1 cellular context compared by ENCODE assay signal in the genomic region with DNA sequence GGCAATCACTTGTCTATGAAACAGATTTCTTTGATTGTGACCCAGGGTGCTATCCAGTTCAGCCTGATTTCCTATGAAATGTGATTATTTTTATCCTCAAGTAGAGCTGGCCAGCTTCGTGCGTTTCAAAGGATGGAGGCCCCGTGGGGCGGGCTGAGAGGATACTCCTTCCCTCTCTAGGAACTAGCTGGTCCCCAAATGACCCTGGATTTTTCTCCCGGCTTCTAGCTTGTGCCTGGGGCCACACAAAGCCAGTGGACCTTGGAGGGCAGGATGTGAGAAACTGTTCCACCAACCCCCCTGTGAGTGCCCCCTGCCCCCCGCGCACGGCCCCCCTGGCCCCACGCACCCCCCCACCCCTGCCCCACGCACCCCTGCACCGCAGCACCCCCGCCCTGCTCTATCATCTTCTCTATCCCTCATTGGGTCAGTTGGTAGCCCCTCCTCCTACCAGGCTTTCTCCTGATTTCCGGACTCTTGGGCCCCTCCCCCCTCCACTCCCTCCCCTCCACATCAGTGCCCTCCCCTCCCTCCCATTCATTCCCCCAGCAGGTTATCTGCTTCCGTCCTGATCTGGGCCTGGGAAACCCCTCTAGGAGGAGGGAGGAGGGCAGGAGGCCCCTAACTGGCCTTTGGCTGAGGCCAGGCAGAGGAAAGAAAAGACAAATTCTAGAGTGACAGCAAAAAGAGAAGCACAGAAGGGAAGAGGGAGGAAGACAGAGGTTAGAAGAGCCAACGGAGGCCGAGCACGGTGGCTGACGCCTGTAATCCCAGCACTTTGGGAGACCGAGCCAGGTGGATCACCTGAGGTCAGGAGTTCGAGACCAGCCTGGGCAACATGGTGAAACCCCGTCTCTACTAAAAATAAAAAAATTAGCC.
TF ChIP-seq lines count a peak whose summit lies in the region.

No MANE protein-coding gene starts in this region.

TF ChIP-seq in GM23338, 12 proteins besides CTCF, POLR2A, EP300 and RAD21:
- TF ChIP-seq, protein P1, sequence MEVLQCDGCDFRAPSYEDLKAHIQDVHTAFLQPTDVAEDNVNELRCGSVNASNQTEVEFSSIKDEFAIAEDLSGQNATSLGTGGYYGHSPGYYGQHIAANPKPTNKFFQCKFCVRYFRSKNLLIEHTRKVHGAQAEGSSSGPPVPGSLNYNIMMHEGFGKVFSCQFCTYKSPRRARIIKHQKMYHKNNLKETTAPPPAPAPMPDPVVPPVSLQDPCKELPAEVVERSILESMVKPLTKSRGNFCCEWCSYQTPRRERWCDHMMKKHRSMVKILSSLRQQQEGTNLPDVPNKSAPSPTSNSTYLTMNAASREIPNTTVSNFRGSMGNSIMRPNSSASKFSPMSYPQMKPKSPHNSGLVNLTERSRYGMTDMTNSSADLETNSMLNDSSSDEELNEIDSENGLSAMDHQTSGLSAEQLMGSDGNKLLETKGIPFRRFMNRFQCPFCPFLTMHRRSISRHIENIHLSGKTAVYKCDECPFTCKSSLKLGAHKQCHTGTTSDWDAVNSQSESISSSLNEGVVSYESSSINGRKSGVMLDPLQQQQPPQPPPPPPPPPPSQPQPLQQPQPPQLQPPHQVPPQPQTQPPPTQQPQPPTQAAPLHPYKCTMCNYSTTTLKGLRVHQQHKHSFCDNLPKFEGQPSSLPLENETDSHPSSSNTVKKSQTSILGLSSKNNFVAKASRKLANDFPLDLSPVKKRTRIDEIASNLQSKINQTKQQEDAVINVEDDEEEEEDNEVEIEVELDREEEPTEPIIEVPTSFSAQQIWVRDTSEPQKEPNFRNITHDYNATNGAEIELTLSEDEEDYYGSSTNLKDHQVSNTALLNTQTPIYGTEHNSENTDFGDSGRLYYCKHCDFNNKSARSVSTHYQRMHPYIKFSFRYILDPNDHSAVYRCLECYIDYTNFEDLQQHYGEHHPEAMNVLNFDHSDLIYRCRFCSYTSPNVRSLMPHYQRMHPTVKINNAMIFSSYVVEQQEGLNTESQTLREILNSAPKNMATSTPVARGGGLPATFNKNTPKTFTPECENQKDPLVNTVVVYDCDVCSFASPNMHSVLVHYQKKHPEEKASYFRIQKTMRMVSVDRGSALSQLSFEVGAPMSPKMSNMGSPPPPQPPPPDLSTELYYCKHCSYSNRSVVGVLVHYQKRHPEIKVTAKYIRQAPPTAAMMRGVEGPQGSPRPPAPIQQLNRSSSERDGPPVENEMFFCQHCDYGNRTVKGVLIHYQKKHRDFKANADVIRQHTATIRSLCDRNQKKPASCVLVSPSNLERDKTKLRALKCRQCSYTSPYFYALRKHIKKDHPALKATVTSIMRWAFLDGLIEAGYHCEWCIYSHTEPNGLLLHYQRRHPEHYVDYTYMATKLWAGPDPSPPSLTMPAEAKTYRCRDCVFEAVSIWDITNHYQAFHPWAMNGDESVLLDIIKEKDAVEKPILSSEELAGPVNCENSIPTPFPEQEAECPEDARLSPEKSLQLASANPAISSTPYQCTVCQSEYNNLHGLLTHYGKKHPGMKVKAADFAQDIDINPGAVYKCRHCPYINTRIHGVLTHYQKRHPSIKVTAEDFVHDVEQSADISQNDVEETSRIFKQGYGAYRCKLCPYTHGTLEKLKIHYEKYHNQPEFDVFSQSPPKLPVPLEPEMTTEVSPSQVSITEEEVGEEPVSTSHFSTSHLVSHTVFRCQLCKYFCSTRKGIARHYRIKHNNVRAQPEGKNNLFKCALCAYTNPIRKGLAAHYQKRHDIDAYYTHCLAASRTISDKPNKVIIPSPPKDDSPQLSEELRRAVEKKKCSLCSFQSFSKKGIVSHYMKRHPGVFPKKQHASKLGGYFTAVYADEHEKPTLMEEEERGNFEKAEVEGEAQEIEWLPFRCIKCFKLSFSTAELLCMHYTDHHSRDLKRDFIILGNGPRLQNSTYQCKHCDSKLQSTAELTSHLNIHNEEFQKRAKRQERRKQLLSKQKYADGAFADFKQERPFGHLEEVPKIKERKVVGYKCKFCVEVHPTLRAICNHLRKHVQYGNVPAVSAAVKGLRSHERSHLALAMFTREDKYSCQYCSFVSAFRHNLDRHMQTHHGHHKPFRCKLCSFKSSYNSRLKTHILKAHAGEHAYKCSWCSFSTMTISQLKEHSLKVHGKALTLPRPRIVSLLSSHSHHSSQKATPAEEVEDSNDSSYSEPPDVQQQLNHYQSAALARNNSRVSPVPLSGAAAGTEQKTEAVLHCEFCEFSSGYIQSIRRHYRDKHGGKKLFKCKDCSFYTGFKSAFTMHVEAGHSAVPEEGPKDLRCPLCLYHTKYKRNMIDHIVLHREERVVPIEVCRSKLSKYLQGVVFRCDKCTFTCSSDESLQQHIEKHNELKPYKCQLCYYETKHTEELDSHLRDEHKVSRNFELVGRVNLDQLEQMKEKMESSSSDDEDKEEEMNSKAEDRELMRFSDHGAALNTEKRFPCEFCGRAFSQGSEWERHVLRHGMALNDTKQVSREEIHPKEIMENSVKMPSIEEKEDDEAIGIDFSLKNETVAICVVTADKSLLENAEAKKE (CRISPR knock-in tag; IDR thresholded peaks at IDR 0.05): no peak
- TF ChIP-seq, protein P2, sequence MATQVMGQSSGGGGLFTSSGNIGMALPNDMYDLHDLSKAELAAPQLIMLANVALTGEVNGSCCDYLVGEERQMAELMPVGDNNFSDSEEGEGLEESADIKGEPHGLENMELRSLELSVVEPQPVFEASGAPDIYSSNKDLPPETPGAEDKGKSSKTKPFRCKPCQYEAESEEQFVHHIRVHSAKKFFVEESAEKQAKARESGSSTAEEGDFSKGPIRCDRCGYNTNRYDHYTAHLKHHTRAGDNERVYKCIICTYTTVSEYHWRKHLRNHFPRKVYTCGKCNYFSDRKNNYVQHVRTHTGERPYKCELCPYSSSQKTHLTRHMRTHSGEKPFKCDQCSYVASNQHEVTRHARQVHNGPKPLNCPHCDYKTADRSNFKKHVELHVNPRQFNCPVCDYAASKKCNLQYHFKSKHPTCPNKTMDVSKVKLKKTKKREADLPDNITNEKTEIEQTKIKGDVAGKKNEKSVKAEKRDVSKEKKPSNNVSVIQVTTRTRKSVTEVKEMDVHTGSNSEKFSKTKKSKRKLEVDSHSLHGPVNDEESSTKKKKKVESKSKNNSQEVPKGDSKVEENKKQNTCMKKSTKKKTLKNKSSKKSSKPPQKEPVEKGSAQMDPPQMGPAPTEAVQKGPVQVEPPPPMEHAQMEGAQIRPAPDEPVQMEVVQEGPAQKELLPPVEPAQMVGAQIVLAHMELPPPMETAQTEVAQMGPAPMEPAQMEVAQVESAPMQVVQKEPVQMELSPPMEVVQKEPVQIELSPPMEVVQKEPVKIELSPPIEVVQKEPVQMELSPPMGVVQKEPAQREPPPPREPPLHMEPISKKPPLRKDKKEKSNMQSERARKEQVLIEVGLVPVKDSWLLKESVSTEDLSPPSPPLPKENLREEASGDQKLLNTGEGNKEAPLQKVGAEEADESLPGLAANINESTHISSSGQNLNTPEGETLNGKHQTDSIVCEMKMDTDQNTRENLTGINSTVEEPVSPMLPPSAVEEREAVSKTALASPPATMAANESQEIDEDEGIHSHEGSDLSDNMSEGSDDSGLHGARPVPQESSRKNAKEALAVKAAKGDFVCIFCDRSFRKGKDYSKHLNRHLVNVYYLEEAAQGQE (IDR thresholded peaks at IDR 0.05; ENCODE audit: unreplicated experiment): no peak
- TF ChIP-seq POLR2AphosphoS5 (IDR thresholded peaks at IDR 0.05; ENCODE audit: low read depth): no peak
- no peak for TF ChIP-seq ZNF331 (CRISPR knock-in tag; IDR thresholded peaks at IDR 0.05; ENCODE audit: low read depth)
- no peak for TF ChIP-seq EZH2 (IDR thresholded peaks at IDR 0.05; ENCODE audit: low read depth, unreplicated experiment)
- no peak for TF ChIP-seq ZNF114 (CRISPR knock-in tag; IDR thresholded peaks at IDR 0.05)
